ENCODE assay signal across 29 cellular contexts in genomic region chr2:229246334-229246733, GRCh38.
"Had no signal": no experiment of that assay in that cellular context is flagged by ENCODE, and none has a peak within 500 bp of the region (broad histone marks: within the 10 kb centered on the region; RNA-seq: fewer than 3 reads in every experiment).

No MANE protein-coding gene starts in this region.

- H3K4me3 ChIP-seq: neural progenitor cell, ovary, psoas muscle, right lobe of liver, skin epidermis, smooth muscle cell, spleen, suprapubic skin, testis, thyroid gland, tibial nerve, upper lobe of right lung, uterus had no signal

- H3K79me2 ChIP-seq: parathyroid adenoma had no signal

- DNase-seq: naive thymus-derived CD4-positive, alpha-beta T cell; natural killer cell; occipital lobe; ovary; posterior cingulate gyrus; psoas muscle; right cardiac atrium; right lobe of liver; spleen; stimulated activated CD4-positive, alpha-beta T cell treated with anti-CD3 and anti-CD28 coated beads, Interleukin-12 subunit alpha, Interleukin-12 subunit beta, amount 100 ng/mL, for 4 hours; stimulated activated CD4-positive, alpha-beta T cell treated with anti-CD3 and anti-CD28 coated beads, Interleukin-1b, Interleukin-23, amount 100 ng/mL, for 48 hours; stimulated activated CD4-positive, alpha-beta T cell treated with anti-CD3 and anti-CD28 coated beads, Interleukin-4, amount 100 ng/mL, for 1 hour; stimulated activated CD4-positive, alpha-beta T cell treated with anti-CD3 and anti-CD28 coated beads, Interleukin-4, amount 100 ng/mL, for 4 hours; stimulated activated CD8-positive, alpha-beta memory T cell treated with anti-CD3 and anti-CD28 coated beads, Interleukin-4, amount 100 ng/mL, for 48 hours; stimulated activated naive CD4-positive, alpha-beta T cell; stimulated activated naive CD8-positive, alpha-beta T cell treated with anti-CD3 and anti-CD28 coated beads, Interleukin-15, amount 100 ng/mL, for 72 hours; stimulated activated naive CD8-positive, alpha-beta T cell treated with anti-CD3 and anti-CD28 coated beads, Interleukin-15, Interleukin-2, amounts not matched to agents 100 U/mL and 50 U/mL, for 24 hours; substantia nigra; testis; thyroid gland; upper lobe of right lung; uterus had no signal

- H3K4me1 ChIP-seq: neural progenitor cell, parathyroid adenoma, psoas muscle, spleen, suprapubic skin, testis, thyroid gland, upper lobe of right lung, uterus had no signal

- H3K36me3 ChIP-seq: neural progenitor cell, ovary, right lobe of liver, spleen, suprapubic skin, thyroid gland, tibial nerve, upper lobe of right lung, uterus had no signal

- H3K27ac ChIP-seq: neural progenitor cell, ovary, parathyroid adenoma, psoas muscle, right lobe of liver, skin epidermis, spleen, suprapubic skin, testis, thyroid gland, tibial nerve, upper lobe of right lung, uterus had no signal

- H3K9ac ChIP-seq: neural progenitor cell, parathyroid adenoma had no signal

- H3K4me2 ChIP-seq: neural progenitor cell, smooth muscle cell had no signal

- H3K9me3 ChIP-seq: ovary, psoas muscle, suprapubic skin, testis, thyroid gland had no signal

- H2AFZ ChIP-seq: neural progenitor cell, parathyroid adenoma had no signal

- H3K27me3 ChIP-seq: neural progenitor cell, ovary, right lobe of liver, spleen, suprapubic skin, testis, thyroid gland, tibial nerve, upper lobe of right lung, uterus had no signal

- ATAC-seq: naive thymus-derived CD4-positive, alpha-beta T cell; natural killer cell; psoas muscle; right cardiac atrium; stimulated activated memory B cell treated with anti-CD40 and anti-IgM and Interleukin-4, amounts not matched to agents 10 μg/mL and 1 μg/mL and 100 μg/mL, for 72 hours; stimulated activated naive CD8-positive, alpha-beta T cell treated with anti-CD3 and anti-CD28 coated beads, Interleukin-15, amount 100 ng/mL, for 72 hours; stimulated activated naive CD8-positive, alpha-beta T cell treated with anti-CD3 and anti-CD28 coated beads, Interleukin-15, Interleukin-2, amounts not matched to agents 100 U/mL and 50 U/mL, for 24 hours; upper lobe of right lung had no signal
